In genomic region chr11:23556163-23556750, GRCh38 we compare ENCODE assay signal across 28 cellular contexts.
DNase-seq lines count a peak whose midpoint lies in the region; ATAC-seq, FAIRE-seq and TF ChIP-seq lines count a peak whose summit lies in the region.
"Had no signal": no experiment of that assay in that cellular context is flagged by ENCODE, and none has a peak within 500 bp of the region (broad histone marks: within the 10 kb centered on the region; RNA-seq: fewer than 3 reads in every experiment).

No MANE protein-coding gene starts in this region.

- FAIRE-seq in urothelium cell line (lab: Jason Lieb, UNC), result no peak
- FAIRE-seq: A549, GM12892, HTR-8/SVneo had no signal

- H3K9me3 ChIP-seq in IMR-90 (ENCODE audit: control insufficient read depth, insufficient read depth, low read length) (no peaks in the 10 kb centered on the region; the same call in 1 of the 2 replicates), left lung (no peaks in the 10 kb centered on the region)
- H3K9me3 ChIP-seq: A549; BLaER1 treated with 17β-estradiol and CSF1 and Interleukin-3, amounts not matched to agents 10 nM and 100 nM; Caco-2; SK-N-SH had no signal

- H2BK20ac ChIP-seq in IMR-90 (ENCODE audit: low read depth, low read length), result peak overlapping the region; percentile 58

- no peaks in the 10 kb centered on the region for H3K27me3 Mint-ChIP-seq in WTC11 (ENCODE audit: low read depth)
- no peaks in the 10 kb centered on the region for H3K27me3 Mint-ChIP-seq in activated CD8-positive, alpha-beta T cell treated with anti-CD3 and anti-CD28 coated beads for 36 hours
- H3K27me3 Mint-ChIP-seq: CD4-positive, alpha-beta T cell had no signal

- H3K23ac ChIP-seq in IMR-90 (ENCODE audit: low read depth, low read length), result no peak overlapping the region

- peak overlapping the region; percentile 7; the same call in 1 of the 2 replicates for H2AK5ac ChIP-seq in IMR-90 (ENCODE audit: low read depth, low read length)

- H3K27ac Mint-ChIP-seq in WTC11, result no peak overlapping the region
- H3K27ac Mint-ChIP-seq in activated CD8-positive, alpha-beta T cell treated with anti-CD3 and anti-CD28 coated beads for 36 hours, result no peak overlapping the region
- H3K27ac Mint-ChIP-seq: CD4-positive, alpha-beta T cell had no signal

- H3K4me3 ChIP-seq in IMR-90 (ENCODE audit: insufficient read depth, low read depth, low read length), result no peak overlapping the region
- H3K4me3 ChIP-seq in left lung, result no peak overlapping the region
- H3K4me3 ChIP-seq: A549; BLaER1 treated with 17β-estradiol and CSF1 and Interleukin-3, amounts not matched to agents 10 nM and 100 nM had no signal

- TF ChIP-seq CTCF in IMR-90 (conservative IDR thresholded peaks at IDR 0.05; ENCODE audit: low read depth, low read length), result no peak
- TF ChIP-seq CTCF in WTC11 (IDR thresholded peaks at IDR 0.05), result no peak
- TF ChIP-seq CTCF in left lung (IDR thresholded peaks at IDR 0.05), result no peak
- TF ChIP-seq CTCF in activated CD8-positive, alpha-beta T cell treated with anti-CD3 and anti-CD28 coated beads for 36 hours (IDR thresholded peaks at IDR 0.05), result no peak

- no peak overlapping the region for H3K56ac ChIP-seq in IMR-90 (ENCODE audit: extremely low read depth, insufficient read depth, low read length)

- BruUV-seq in IMR-90 (replicated peaks; lab: Mats Ljungman, UMichigan), result no TSS peak

- no peak overlapping the region for H3K4me3 Mint-ChIP-seq in WTC11
- H3K4me3 Mint-ChIP-seq in activated CD8-positive, alpha-beta T cell treated with anti-CD3 and anti-CD28 coated beads for 36 hours, result no peak overlapping the region
- H3K4me3 Mint-ChIP-seq: CD4-positive, alpha-beta T cell had no signal

- peak overlapping the region; percentile 8 for H2AFZ ChIP-seq in IMR-90 (replicated peaks; ENCODE audit: low read length, poor library complexity)

- no CpG with 5 or more reads among the region's 2 CpGs for WGBS in IMR-90 (ENCODE audit: extremely low coverage in 2 of 2, insufficient read length in 1 of 2), 2 experiments

- H3K18ac ChIP-seq in IMR-90 (ENCODE audit: low read depth, low read length), result peak overlapping the region; percentile 2; the same call in 1 of the 2 replicates

- H3K4ac ChIP-seq in IMR-90 (ENCODE audit: low read depth, low read length), result peak overlapping the region; percentile 59

- no peaks in the 10 kb centered on the region for H3K9me3 Mint-ChIP-seq in WTC11
- H3K9me3 Mint-ChIP-seq in activated CD8-positive, alpha-beta T cell treated with anti-CD3 and anti-CD28 coated beads for 36 hours, result no peaks in the 10 kb centered on the region
- H3K9me3 Mint-ChIP-seq: CD4-positive, alpha-beta T cell had no signal

- 0 out of 2 replicates have a peak overlapping the region, but pooled peaks have one; percentile 13 for H4K5ac ChIP-seq in IMR-90 (ENCODE audit: low read depth, low read length)

- peak overlapping the region; percentile 32; the same call in 1 of the 2 replicates for H4K91ac ChIP-seq in IMR-90 (ENCODE audit: insufficient read depth, low read depth, low read length)

- TF ChIP-seq RAD21 in IMR-90 (IDR thresholded peaks at IDR 0.05; ENCODE audit: low read length), result no peak

- POLR2A ChIA-PET in IMR-90 (lab: Charles Lee; ENCODE audit: unreplicated experiment) (interaction anchor here (0.6 kb wide), 1 partner anchor 330 kb away, joined by 3 read pairs; no protein-coding TSS in a partner anchor), WTC11 (lab: Charles Lee) (no interaction called here)
- POLR2A ChIA-PET in activated CD8-positive, alpha-beta T cell treated with anti-CD3 and anti-CD28 coated beads for 36 hours (lab: Charles Lee), result no interaction called here

- in situ Hi-C loops in IMR-90 (cut with MboI; ENCODE audit: low sequenced_read_pairs), result no loop called here

- no peak for TF ChIP-seq POLR2A in IMR-90 (IDR thresholded peaks at IDR 0.05; ENCODE audit: low read depth, low read length)

- intact Hi-C loops in IMR-90 (cut with micrococcal nuclease) (no loop called here), left lung (cut with DNase I) (no loop called here)
- intact Hi-C loops in activated CD8-positive, alpha-beta T cell treated with anti-CD3 and anti-CD28 coated beads for 36 hours (cut with micrococcal nuclease), result no loop called here

- no peak for ATAC-seq in IMR-90 (ENCODE audit: low read depth)
- peak; percentile 53 for ATAC-seq in WTC11
- peak; percentile 58 for ATAC-seq in left lung
- no peak for ATAC-seq in activated CD8-positive, alpha-beta T cell treated with anti-CD3 and anti-CD28 coated beads for 36 hours
- no peak for ATAC-seq in GM18498 (IDR thresholded peaks at IDR 0.05; ENCODE audit: unreplicated experiment)
- ATAC-seq: A549, PC-3 had no signal

- no peaks in the 10 kb centered on the region for H3K9me1 ChIP-seq in IMR-90 (ENCODE audit: insufficient read depth, low read length)

- H3K27me3 ChIP-seq in IMR-90 (ENCODE audit: control insufficient read depth, insufficient read depth, low read length) (no peaks in the 10 kb centered on the region), left lung (no peaks in the 10 kb centered on the region)
- H3K27me3 ChIP-seq: BLaER1 treated with 17β-estradiol and CSF1 and Interleukin-3, amounts not matched to agents 10 nM and 100 nM had no signal

- no peak overlapping the region for H2BK5ac ChIP-seq in IMR-90 (ENCODE audit: low read depth, low read length, poor library complexity, severe bottlenecking)

- DNase-seq in IMR-90 (no peak), WTC11 (ENCODE audit: low spot score) (no peak), left lung (no peak), NCI-H187 (lab: John Stamatoyannopoulos, UW) (no peak), urothelium cell line (ENCODE audit: low spot score) (no peak)
- DNase-seq in activated CD8-positive, alpha-beta T cell treated with anti-CD3 and anti-CD28 coated beads for 36 hours, result no peak
- DNase-seq: AML-193; Caco-2; CD4-positive, alpha-beta T cell; DMS 273 treated with DMSO at 0.1 percent for 48 hours; DMS79; H7; KG1; NCI-H1048; NCI-H1417 treated with DMSO at 0.1 percent for 48 hours; NCI-H1694 treated with DMSO at 0.1 percent for 48 hours; NCI-H2081 treated with DMSO at 0.1 percent for 48 hours; NCI-H2171; NCI-H226; NCI-H510A; PC-3; SK-N-SH; SW 1271 had no signal

- peak overlapping the region; percentile 23; the same call in 1 of the 2 replicates for H3K14ac ChIP-seq in IMR-90 (replicated peaks; ENCODE audit: low read depth, low read length)

- peak overlapping the region in 1 of 2 experiments; percentile 62; a peak in 1 of 4 replicates for H4K8ac ChIP-seq in IMR-90 (ENCODE audit: low read depth in 2 of 2, low read length in 2 of 2)

- no peaks in the 10 kb centered on the region for H3K36me3 Mint-ChIP-seq in WTC11
- no peaks in the 10 kb centered on the region for H3K36me3 Mint-ChIP-seq in activated CD8-positive, alpha-beta T cell treated with anti-CD3 and anti-CD28 coated beads for 36 hours (ENCODE audit: low read depth)

- H3K79me1 ChIP-seq in IMR-90 (ENCODE audit: low read depth in 1 of 2, low read length in 2 of 2), result no peaks in the 10 kb centered on the region

- no peak overlapping the region for H2AK9ac ChIP-seq in IMR-90 (replicated peaks; ENCODE audit: low read depth, low read length, poor library complexity)

- no peak overlapping the region for H3K4me2 ChIP-seq in IMR-90 (ENCODE audit: low read depth, low read length)
- H3K4me2 ChIP-seq: A549; BLaER1 treated with 17β-estradiol and CSF1 and Interleukin-3, amounts not matched to agents 10 nM and 100 nM; SK-N-SH had no signal

- CTCF ChIA-PET in IMR-90 (lab: Yijun Ruan, JAX), result no interaction called here
- CTCF ChIA-PET in WTC11 (lab: Charles Lee), result no interaction called here
- CTCF ChIA-PET in activated CD8-positive, alpha-beta T cell treated with anti-CD3 and anti-CD28 coated beads for 36 hours (lab: Charles Lee), result interaction anchor here (1.0 kb wide), 1 partner anchor 16 kb away, joined by 4 read pairs; no protein-coding TSS in a partner anchor

- H3K36me3 ChIP-seq in IMR-90 (ENCODE audit: control insufficient read depth, insufficient read depth, low read length) (no peaks in the 10 kb centered on the region), left lung (no peaks in the 10 kb centered on the region)
- H3K36me3 ChIP-seq: BLaER1 treated with 17β-estradiol and CSF1 and Interleukin-3, amounts not matched to agents 10 nM and 100 nM had no signal

- H3K4me1 ChIP-seq in IMR-90 (ENCODE audit: control insufficient read depth, insufficient read depth, low read length) (peaks cover 2% of the 10 kb centered on the region; the same call in 1 of the 2 replicates), left lung (no peaks in the 10 kb centered on the region)
- H3K4me1 ChIP-seq: A549; BLaER1 treated with 17β-estradiol and CSF1 and Interleukin-3, amounts not matched to agents 10 nM and 100 nM; Caco-2 had no signal

- no peak overlapping the region for H3K27ac ChIP-seq in IMR-90 (ENCODE audit: insufficient read depth, low read length)
- no peak overlapping the region for H3K27ac ChIP-seq in left lung
- H3K27ac ChIP-seq: A549; BLaER1 treated with 17β-estradiol and CSF1 and Interleukin-3, amounts not matched to agents 10 nM and 100 nM had no signal

- no peak overlapping the region for H3K9ac ChIP-seq in IMR-90 (ENCODE audit: low read depth, low read length)
- H3K9ac ChIP-seq: BLaER1 treated with 17β-estradiol and CSF1 and Interleukin-3, amounts not matched to agents 10 nM and 100 nM; SK-N-SH had no signal

- dilution Hi-C loops in IMR-90 (cut with HindIII; ENCODE audit: low sequenced_read_pairs, unreplicated experiment), result no loop called here

- H4K20me1 ChIP-seq in IMR-90 (ENCODE audit: insufficient read depth, low read length), result no peaks in the 10 kb centered on the region
- H4K20me1 ChIP-seq: BLaER1 treated with 17β-estradiol and CSF1 and Interleukin-3, amounts not matched to agents 10 nM and 100 nM had no signal

- peak overlapping the region; percentile 46; the same call in 1 of the 2 replicates for H2BK120ac ChIP-seq in IMR-90 (ENCODE audit: low read depth, low read length)

- H3K4me1 Mint-ChIP-seq in WTC11, result peaks cover 12% of the 10 kb centered on the region
- H3K4me1 Mint-ChIP-seq in activated CD8-positive, alpha-beta T cell treated with anti-CD3 and anti-CD28 coated beads for 36 hours (ENCODE audit: low read depth), result no peaks in the 10 kb centered on the region

- peak overlapping the region; percentile 19; the same call in 2 of the 3 replicates for H2BK15ac ChIP-seq in IMR-90 (ENCODE audit: low read depth, low read length)

TF ChIP-seq in IMR-90, 13 proteins besides CTCF, POLR2A, EP300 and RAD21:
- no peak for TF ChIP-seq MAZ (IDR thresholded peaks at IDR 0.05; ENCODE audit: borderline replicate concordance, low read depth, low read length)
- no peak for TF ChIP-seq SMC3 (IDR thresholded peaks at IDR 0.05; ENCODE audit: low read depth, low read length)
- no peak for TF ChIP-seq BHLHE40 (IDR thresholded peaks at IDR 0.05; ENCODE audit: low read depth, low read length)
- TF ChIP-seq MXI1 (IDR thresholded peaks at IDR 0.05; ENCODE audit: borderline replicate concordance, low read depth, low read length), result no peak

TF ChIP-seq in WTC11, 78 proteins besides CTCF, POLR2A, EP300 and RAD21 (continues in another document):
- no peak for TF ChIP-seq ATF3 (CRISPR knock-in tag; conservative IDR thresholded peaks at IDR 0.05)
- TF ChIP-seq GABPB1 (CRISPR knock-in tag; IDR thresholded peaks at IDR 0.05), result no peak
- no peak for TF ChIP-seq ZNF232 (CRISPR knock-in tag; IDR thresholded peaks at IDR 0.05)
- no peak for TF ChIP-seq NFATC4 (CRISPR knock-in tag; IDR thresholded peaks at IDR 0.05)

Comparison
In these comparisons a context has a peak if more than half of its experiments do, and no peak if none do; other contexts are left out.
1. ATAC-seq: peak in WTC11 (single experiment) and left lung (single experiment); none in IMR-90 (single experiment), activated CD8-positive, alpha-beta T cell treated with anti-CD3 and anti-CD28 coated beads for 36 hours (single experiment) and GM18498 (single experiment).